Comparison of ENCODE assay signal across 7 cellular contexts in the genomic region with DNA sequence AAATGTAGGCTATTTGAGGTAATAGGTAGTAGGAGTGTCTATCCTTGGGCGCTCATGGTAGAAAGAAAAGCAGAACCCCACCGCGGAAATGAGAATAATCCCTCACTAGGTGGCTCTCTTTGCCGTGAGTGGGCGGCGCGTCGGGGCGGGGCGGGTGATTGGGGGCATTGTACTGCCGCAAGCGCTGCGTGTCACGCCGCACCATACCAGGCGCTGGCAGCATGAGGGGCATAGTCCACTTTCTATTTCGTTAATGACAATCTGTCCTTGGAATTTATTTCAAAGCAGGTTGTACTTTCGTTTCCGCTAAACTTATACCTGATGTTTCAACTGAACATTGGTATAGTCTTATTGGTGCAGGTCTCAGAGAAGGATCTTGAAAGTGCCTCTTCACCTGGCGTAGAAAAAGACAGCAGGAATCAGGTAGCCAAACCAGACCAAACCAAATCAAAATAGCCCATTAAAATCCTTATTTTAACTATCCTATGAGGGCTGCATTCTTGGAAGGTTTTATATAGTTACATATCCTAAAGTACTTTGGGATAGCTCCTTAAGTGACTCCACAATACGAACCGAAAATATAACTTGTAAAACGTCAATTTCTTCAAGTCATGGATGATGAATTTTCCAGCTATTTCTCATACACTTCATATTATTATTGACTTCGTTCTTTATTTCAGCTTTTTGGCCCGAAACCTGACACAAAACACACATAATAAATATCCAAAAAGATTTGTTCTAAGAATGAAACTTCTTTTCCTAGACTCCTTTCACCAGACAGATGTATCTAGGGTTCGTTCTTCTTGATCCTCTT. TPM values are rescaled to one million over a fixed set of nuclear protein-coding genes. Genes with fewer than 3 reads are reported as not detected.
DNase-seq lines count a peak whose midpoint lies in the region; ATAC-seq and TF ChIP-seq lines count a peak whose summit lies in the region.

No MANE protein-coding gene starts in this region.

- intact Hi-C loops in breast epithelium (cut with DNase I; ENCODE audit: low total_unique reads) (no loop called here), spleen (cut with DNase I; ENCODE audit: low total_unique reads) (loop anchor here (5.0 kb wide), 1 partner anchor 167 kb away; a partner anchor contains a TSS)

- TF ChIP-seq CTCF in WERI-Rb-1 (IDR thresholded peaks at IDR 0.05; ENCODE audit: low read depth, low read length): peak; percentile 43; the same call in 1 of the 2 replicates
- peak in 1 of 3 donors; percentile 22 for TF ChIP-seq CTCF in breast epithelium (IDR thresholded peaks at IDR 0.05)
- peak in 10 of 11 experiments; percentile 33 to 71 (median 58) for TF ChIP-seq CTCF in spleen (IDR thresholded peaks at IDR 0.05 in 8 of 11, conservative IDR thresholded peaks at IDR 0.05 in 3 of 11)

- DNase-seq in NCI-H2196 (lab: John Stamatoyannopoulos, UW; ENCODE audit: unreplicated experiment) (peak; percentile 81), WERI-Rb-1 (peak; percentile 88), breast epithelium (ENCODE audit: low spot score in 2 of 2) (peak; percentile 68 to 70), immature natural killer cell (peak; percentile 87 to 90 (median 90)), spleen (peak; percentile 98)

- H3K9me3 ChIP-seq in WERI-Rb-1 (ENCODE audit: severe bottlenecking) (no peaks in the 10 kb centered on the region), breast epithelium (no peaks in the 10 kb centered on the region), spleen (no peaks in the 10 kb centered on the region)

- H3K27ac ChIP-seq in WERI-Rb-1 (peak overlapping the region; percentile 100), breast epithelium (peak overlapping the region; percentile 96 to 98), spleen (peak overlapping the region; percentile 93 to 98 (median 96))

- H3K9me3 Mint-ChIP-seq in immature natural killer cell: no peaks in the 10 kb centered on the region

- H3K36me3 Mint-ChIP-seq in immature natural killer cell: no peaks in the 10 kb centered on the region

- H3K4me3 Mint-ChIP-seq in immature natural killer cell: peak overlapping the region; percentile 95 to 100 (median 99)

- H3K4me3 ChIP-seq in WERI-Rb-1 (ENCODE audit: low read depth, low read length) (peak overlapping the region; percentile 70), breast epithelium (peak overlapping the region; percentile 92 to 95 (median 94)), spleen (peak overlapping the region; percentile 65 to 99 (median 94))

- H3K27me3 ChIP-seq in WERI-Rb-1 (ENCODE audit: insufficient read depth, low read depth, severe bottlenecking) (no peaks in the 10 kb centered on the region), breast epithelium (no peaks in the 10 kb centered on the region), spleen (replicated peaks in 1 of 7) (no peaks in the 10 kb centered on the region)

- H3K27me3 Mint-ChIP-seq in immature natural killer cell (ENCODE audit: low read depth in 3 of 3): peaks cover 16 to 28% (median 22%) of the 10 kb centered on the region in 3 donors

- H3K4me1 Mint-ChIP-seq in immature natural killer cell: peaks cover 37 to 39% of the 10 kb centered on the region in 2 donors

- H3K4me1 ChIP-seq in breast epithelium (peaks cover 0 to 10% of the 10 kb centered on the region in 2 donors), spleen (peaks cover 17 to 43% (median 30%) of the 10 kb centered on the region in 6 donors)

- TF ChIP-seq POLR2A in breast epithelium (IDR thresholded peaks at IDR 0.05) (no peak), spleen (IDR thresholded peaks at IDR 0.05) (no peak)

- ATAC-seq in GM18508 (IDR thresholded peaks at IDR 0.05; ENCODE audit: insufficient read depth, unreplicated experiment) (peak; percentile 32), HG03108 (IDR thresholded peaks at IDR 0.05; ENCODE audit: unreplicated experiment) (peak; percentile 32)

- H3K27ac Mint-ChIP-seq in immature natural killer cell: peak overlapping the region; percentile 95 to 100 (median 99)

- 1% methylated on average over 26 of the region's 26 CpGs for WGBS in spleen, 5 donors

- peaks cover 18% of the 10 kb centered on the region for H3K36me3 ChIP-seq in WERI-Rb-1
- H3K36me3 ChIP-seq in breast epithelium: no peaks in the 10 kb centered on the region
- H3K36me3 ChIP-seq in spleen: no peaks in the 10 kb centered on the region

RNA-seq across cellular contexts. Expression of a gene that starts 1.9 kb away (rescaled TPM):
- 10 to 100 TPM; 34.6 to 46.5 (median 43.3) TPM for total RNA-seq in breast epithelium
- polyA plus RNA-seq in immature natural killer cell: 10 to 100 TPM in 2 of 3 donors, 1 to 10 TPM in 1; 6.4 to 38.5 (median 11.2) TPM
- total RNA-seq in spleen: 100 to 1,000 TPM in 1 of 7 donors, 10 to 100 TPM in 6; 51.7 to 116 (median 68.8) TPM
- polyA plus RNA-seq in spleen: 10 to 100 TPM; 14.1 to 18.3 (median 14.6) TPM

RNA-seq across cellular contexts. Expression of a gene that starts 52.2 kb away (rescaled TPM):
- 1 to 10 TPM in 2 of 3 donors, under 1 TPM in 1; 0.29 to 2.4 (median 1.6) TPM for total RNA-seq in breast epithelium
- not detected for polyA plus RNA-seq in immature natural killer cell
- total RNA-seq in spleen: 1 to 10 TPM in 1 of 7 donors, under 1 TPM in 6; 0.13 to 1.7 (median 0.21) TPM
- under 1 TPM; 0.05 to 0.10 (median 0.07) TPM for polyA plus RNA-seq in spleen

Comparison
In these comparisons a context has a peak if more than half of its experiments do, and no peak if none do; other contexts are left out.
1. Peak in every context shown above with its lines: DNase-seq, ATAC-seq, H3K4me3 ChIP-seq and H3K27ac ChIP-seq.